31 cellular contexts compared by ENCODE assay signal in genomic region chr6:150316936-150317335, GRCh38. TPM values are rescaled to one million over a fixed set of nuclear protein-coding genes. Genes with fewer than 3 reads are reported as not detected.
DNase-seq lines count a peak whose midpoint lies in the region; ATAC-seq, FAIRE-seq and TF ChIP-seq lines count a peak whose summit lies in the region.
"Had no signal": no experiment of that assay in that cellular context is flagged by ENCODE, and none has a peak within 500 bp of the region (broad histone marks: within the 10 kb centered on the region; RNA-seq: fewer than 3 reads in every experiment).

No MANE protein-coding gene starts in this region.

- H3K9me3 ChIP-seq in right cardiac atrium (ENCODE audit: control insufficient read depth, low read length) (no peaks in the 10 kb centered on the region), K562 (replicated peaks; ENCODE audit: control insufficient read depth, insufficient read depth, low read depth, low read length) (no peaks in the 10 kb centered on the region), testis (no peaks in the 10 kb centered on the region)
- peaks cover 12 to 20% (median 15%) of the 10 kb centered on the region in 11 experiments for H3K9me3 ChIP-seq in BLaER1 treated with 17β-estradiol and CSF1 and Interleukin-3, amounts not matched to agents 10 nM and 100 nM (replicated peaks in 1 of 11)
- H3K9me3 ChIP-seq: BE2C had no signal

- H3K27me3 ChIP-seq in right cardiac atrium (ENCODE audit: control insufficient read depth, insufficient read depth) (no peaks in the 10 kb centered on the region), K562 (ENCODE audit: control insufficient read depth in 2 of 2, insufficient read depth in 2 of 2, low read length in 2 of 2) (no peaks in the 10 kb centered on the region), testis (no peaks in the 10 kb centered on the region)
- H3K27me3 ChIP-seq in BLaER1 treated with 17β-estradiol and CSF1 and Interleukin-3, amounts not matched to agents 10 nM and 100 nM = peaks cover 0 to 5% (median 0%) of the 10 kb centered on the region in 11 experiments; a peak in 5 of 22 replicates
- H3K27me3 ChIP-seq: BE2C had no signal

- no peak for TF ChIP-seq EP300 in K562 (IDR thresholded peaks at IDR 0.05; ENCODE audit: low read length)

- H4K20me1 ChIP-seq in BLaER1 treated with 17β-estradiol and CSF1 and Interleukin-3, amounts not matched to agents 10 nM and 100 nM = no peaks in the 10 kb centered on the region
- H4K20me1 ChIP-seq in K562 (replicated peaks; ENCODE audit: control insufficient read depth, insufficient read depth, low read length) = no peaks in the 10 kb centered on the region

- CTCF ChIA-PET in K562 (lab: Yijun Ruan, JAX; ENCODE audit: low intra/inter-chr PET ratio) = no interaction called here

- peak overlapping the region; percentile 6 to 55 (median 41); a peak in 14 of 22 replicates for H3K4me2 ChIP-seq in BLaER1 treated with 17β-estradiol and CSF1 and Interleukin-3, amounts not matched to agents 10 nM and 100 nM
- H3K4me2 ChIP-seq in K562 (ENCODE audit: insufficient read depth, low read length) = no peak overlapping the region

- no peaks in the 10 kb centered on the region for H3K79me2 ChIP-seq in K562 (ENCODE audit: control insufficient read depth, insufficient read depth, low read length)

- TF ChIP-seq POLR2A in K562 (conservative IDR thresholded peaks at IDR 0.05) = no peak
- TF ChIP-seq POLR2A in testis (IDR thresholded peaks at IDR 0.05) = no peak

- no peak overlapping the region for H2AFZ ChIP-seq in K562 (ENCODE audit: low read depth, low read length)

- DNase-seq in cardiac septum (ENCODE audit: low spot score) (peak; percentile 70), right cardiac atrium (no peak), OCI-M1 (lab: John Stamatoyannopoulos, UW) (peak; percentile 27), K562 (ENCODE audit: extremely low read depth in 1 of 4, low spot score in 3 of 4) (no peak), testis (no peak), retina (no peak)
- DNase-seq in central memory CD4-positive, alpha-beta T cell = no peak
- DNase-seq: 8988T; ACHN; BE2C; C1 segment of cervical spinal cord; CD4-positive, alpha-beta memory T cell; CD4-positive, CD25-positive, alpha-beta regulatory T cell; CD8-positive, alpha-beta memory T cell; COR-L47; DMS 273 treated with DMSO at 0.1 percent for 48 hours; DMS153; DMS53; DMS79; DND-41; EL; GDM1 had no signal

- H3K36me3 ChIP-seq in BLaER1 treated with 17β-estradiol and CSF1 and Interleukin-3, amounts not matched to agents 10 nM and 100 nM = 0 out of 22 replicates have a peak, but pooled peaks cover 0 to 3% (median 0%) of the 10 kb centered on the region in 11 experiments
- H3K36me3 ChIP-seq in K562 (ENCODE audit: control insufficient read depth, insufficient read depth, low read length) = no peaks in the 10 kb centered on the region
- no peaks in the 10 kb centered on the region for H3K36me3 ChIP-seq in testis (ENCODE audit: low read depth, missing control alignments)
- H3K36me3 ChIP-seq: BE2C had no signal

- FAIRE-seq in K562 (lab: Jason Lieb, UNC) = no peak
- FAIRE-seq: A204.1, GM12878, GM12892, GM18507 had no signal

- no peaks in the 10 kb centered on the region for H3K4me1 ChIP-seq in right cardiac atrium (ENCODE audit: control insufficient read depth, insufficient read depth, low read length)
- peaks cover 12 to 44% (median 31%) of the 10 kb centered on the region in 10 experiments for H3K4me1 ChIP-seq in BLaER1 treated with 17β-estradiol and CSF1 and Interleukin-3, amounts not matched to agents 10 nM and 100 nM
- peaks cover 6 to 25% of the 10 kb centered on the region in 2 experiments; a peak in 4 of 5 replicates for H3K4me1 ChIP-seq in K562 (replicated peaks in 1 of 2; ENCODE audit: control insufficient read depth in 2 of 2, insufficient read depth in 2 of 2, low read length in 2 of 2)
- peaks cover 33% of the 10 kb centered on the region for H3K4me1 ChIP-seq in testis
- H3K4me1 ChIP-seq: BE2C had no signal

- ATAC-seq in right cardiac atrium (no peak), K562 (no peak)
- ATAC-seq: GM12878 had no signal

- no peak for TF ChIP-seq RAD21 in K562 (CRISPR knock-in tag; conservative IDR thresholded peaks at IDR 0.05 in 1 of 2, IDR thresholded peaks at IDR 0.05 in 1 of 2)

- POLR2A ChIA-PET in K562 (lab: Yijun Ruan, JAX) = interaction anchor here (0.7 kb wide), 1 partner anchor 21 kb away, joined by 3 read pairs; no protein-coding TSS in a partner anchor

- no peak overlapping the region for H3K9ac ChIP-seq in BLaER1 treated with 17β-estradiol and CSF1 and Interleukin-3, amounts not matched to agents 10 nM and 100 nM
- H3K9ac ChIP-seq in K562 (ENCODE audit: insufficient read depth in 1 of 2, low read depth in 2 of 2, low read length in 2 of 2) = no peak overlapping the region; a peak in 1 of 4 replicates

- H3K27ac ChIP-seq in right cardiac atrium (ENCODE audit: low read length) (no peak overlapping the region), K562 (ENCODE audit: extremely low read depth, low read depth, low read length) (no peak overlapping the region), testis (no peak overlapping the region)
- no peak overlapping the region for H3K27ac ChIP-seq in BLaER1 treated with 17β-estradiol and CSF1 and Interleukin-3, amounts not matched to agents 10 nM and 100 nM

- intact Hi-C loops in cardiac septum (cut with DNase I) (no loop called here), right cardiac atrium (cut with DNase I) (no loop called here), K562 (cut with micrococcal nuclease) (no loop called here), testis (cut with DNase I; ENCODE audit: low total_unique reads) (no loop called here)

- no peak overlapping the region for H3K4me3 ChIP-seq in right cardiac atrium (ENCODE audit: low read length)
- H3K4me3 ChIP-seq in BLaER1 treated with 17β-estradiol and CSF1 and Interleukin-3, amounts not matched to agents 10 nM and 100 nM = no peak overlapping the region
- no peak overlapping the region for H3K4me3 ChIP-seq in K562
- no peak overlapping the region for H3K4me3 ChIP-seq in testis
- H3K4me3 ChIP-seq: GM12878 had no signal

- 93% methylated on average over 5 of the region's 5 CpGs for WGBS in right cardiac atrium
- WGBS in K562 (ENCODE audit: insufficient coverage, low coverage, missing lambda C conversion rate) = 75% methylated on average over 5 of the region's 5 CpGs
- 89 to 91% methylated on average over 5 of the region's 5 CpGs for WGBS in testis, 2 donors

- TF ChIP-seq CTCF in K562 (IDR thresholded peaks at IDR 0.05 in 2 of 3, conservative IDR thresholded peaks at IDR 0.05 in 1 of 3; ENCODE audit: insufficient read depth in 2 of 3, low read depth in 1 of 3, low read length in 3 of 3) = no peak
- no peak for TF ChIP-seq CTCF in testis (IDR thresholded peaks at IDR 0.05)

- in situ Hi-C loops in K562 (cut with MboI) = no loop called here

- no TSS peak for BruUV-seq in K562 (replicated peaks; lab: Mats Ljungman, UMichigan)

- no peaks in the 10 kb centered on the region for H3K9me1 ChIP-seq in K562 (ENCODE audit: control insufficient read depth, insufficient read depth, low read length)

TF ChIP-seq in K562, 482 proteins besides CTCF, POLR2A, EP300 and RAD21 (continues in another document):
- TF ChIP-seq L3MBTL2 (IDR thresholded peaks at IDR 0.05) (peak; percentile 38; the same call in 1 of the 2 replicates), RB1 (IDR thresholded peaks at IDR 0.05; ENCODE audit: low read depth) (no peak), SIRT6 (IDR thresholded peaks at IDR 0.05; ENCODE audit: low read depth, low read length) (no peak), SMAD4 (CRISPR knock-in tag; conservative IDR thresholded peaks at IDR 0.05) (peak; percentile 81), ZNF778 (CRISPR knock-in tag; IDR thresholded peaks at IDR 0.05) (no peak), HDAC8 (tag; IDR thresholded peaks at IDR 0.05) (peak; percentile 71; the same call in 1 of the 2 replicates), GATA2 (CRISPR knock-in tag; IDR thresholded peaks at IDR 0.05) (no peak), MEF2D (tag; conservative IDR thresholded peaks at IDR 0.05; ENCODE audit: low read depth) (peak; percentile 52; the same call in 1 of the 2 replicates), NFRKB (IDR thresholded peaks at IDR 0.05; ENCODE audit: low read depth) (0 out of 2 replicates have a peak, but pooled peaks have one; percentile 21)
- TF ChIP-seq, protein P1, sequence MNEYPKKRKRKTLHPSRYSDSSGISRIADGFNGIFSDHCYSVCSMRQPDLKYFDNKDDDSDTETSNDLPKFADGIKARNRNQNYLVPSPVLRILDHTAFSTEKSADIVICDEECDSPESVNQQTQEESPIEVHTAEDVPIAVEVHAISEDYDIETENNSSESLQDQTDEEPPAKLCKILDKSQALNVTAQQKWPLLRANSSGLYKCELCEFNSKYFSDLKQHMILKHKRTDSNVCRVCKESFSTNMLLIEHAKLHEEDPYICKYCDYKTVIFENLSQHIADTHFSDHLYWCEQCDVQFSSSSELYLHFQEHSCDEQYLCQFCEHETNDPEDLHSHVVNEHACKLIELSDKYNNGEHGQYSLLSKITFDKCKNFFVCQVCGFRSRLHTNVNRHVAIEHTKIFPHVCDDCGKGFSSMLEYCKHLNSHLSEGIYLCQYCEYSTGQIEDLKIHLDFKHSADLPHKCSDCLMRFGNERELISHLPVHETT (CRISPR knock-in tag; conservative IDR thresholded peaks at IDR 0.05 in 1 of 2, IDR thresholded peaks at IDR 0.05 in 1 of 2) = no peak

RNA-seq across cellular contexts. Expression of gene IYD, which starts 51.9 kb away (rescaled TPM):
- total RNA-seq in cardiac septum = not detected
- not detected for total RNA-seq in right cardiac atrium
- not detected for polyA plus RNA-seq in right cardiac atrium
- total RNA-seq in K562 (2011; cell fraction: chromatin; rRNA removed; ENCODE audit: low replicate concordance) = not detected in 2 replicates
- total RNA-seq in K562 (2011; cell fraction: nucleolus; rRNA removed) = not detected in 2 replicates
- not detected in 2 replicates for total RNA-seq in K562 (2011; cell fraction: nucleoplasm; rRNA removed)
- total RNA-seq in K562 (2014; rRNA removed) = not detected in 2 replicates
- not detected in 2 replicates for total RNA-seq in K562 (2014; rRNA removed; fragmentation: Illumina TruSeq; extraction: Trizol)
- total RNA-seq in K562 (2015; rRNA removed; fragmentation: Illumina TruSeq; extraction: Trizol) = not detected in 2 replicates
- not detected in 2 replicates for total RNA-seq in K562 (2021)
- not detected in 2 replicates for polyA plus RNA-seq in K562 (2011; rRNA removed)
- polyA plus RNA-seq in K562 (2011; cell fraction: cytosol; rRNA removed) = not detected in 2 replicates
- polyA plus RNA-seq in K562 (2011; cell fraction: nucleus; rRNA removed) = not detected in 2 replicates
- polyA plus RNA-seq in K562 (2012) = 0.01 TPM in 1 of 2 replicates, not detected in the other
- not detected in 2 replicates for polyA plus RNA-seq in K562 (2014; fragmentation: Illumina TruSeq; extraction: Trizol)
- not detected for polyA plus RNA-seq in K562 (2014; fragmentation: Nextera tagmentation; extraction: Ambion mirVana)
- 0.09 TPM in 1 of 2 replicates, not detected in the other for polyA plus RNA-seq in K562 (2014; rRNA removed)
- polyA minus RNA-seq in K562 (2011; rRNA and poly(A)+ RNA removed) = 0.04 TPM in 1 of 2 replicates, not detected in the other
- polyA minus RNA-seq in K562 (2011; cell fraction: cytosol; rRNA and poly(A)+ RNA removed) = not detected in 2 replicates
- polyA minus RNA-seq in K562 (2011; cell fraction: nucleus; rRNA and poly(A)+ RNA removed) = not detected in 2 replicates
- total RNA-seq in testis = 1 to 10 TPM in 1 of 2 donors, under 1 TPM in 1; 0.24 to 1.6 TPM
- polyA plus RNA-seq in testis (ENCODE audit: insufficient read depth, low read depth, low replicate concordance) = 0.45 TPM
- total RNA-seq: A673; CD4-positive, alpha-beta memory T cell; CD4-positive, CD25-positive, alpha-beta regulatory T cell; CD8-positive, alpha-beta memory T cell; G401; GM12878 had no signal
- polyA plus RNA-seq: AG04450; CD14-positive monocyte; CD4-positive, alpha-beta memory T cell; CD4-positive, CD25-positive, alpha-beta regulatory T cell; CD8-positive, alpha-beta memory T cell had no signal

Comparison
In these comparisons a context has a peak if more than half of its experiments do, and no peak if none do; other contexts are left out.
1. DNase-seq: peak in cardiac septum (single experiment) and OCI-M1 (single experiment); none in right cardiac atrium (0 of 3), K562 (0 of 4), central memory CD4-positive, alpha-beta T cell (single experiment), testis (single experiment) and retina (single experiment).